ENCODE assay signal across 1 cellular context in genomic region chr14:89166650-89167049, GRCh38.
TF ChIP-seq lines count a peak whose summit lies in the region.

No MANE protein-coding gene starts in this region.

TF ChIP-seq in GM12878, 131 proteins besides CTCF, POLR2A, EP300 and RAD21 (continued from another document):
- TF ChIP-seq PBX3 (IDR thresholded peaks at IDR 0.05; ENCODE audit: insufficient replicate concordance, low read depth, low read length) (no peak), YBX1 (IDR thresholded peaks at IDR 0.05) (no peak), PAX8 (IDR thresholded peaks at IDR 0.05) (no peak), MXI1 (IDR thresholded peaks at IDR 0.05; ENCODE audit: low read depth, low read length) (no peak), ZZZ3 (IDR thresholded peaks at IDR 0.05; ENCODE audit: control insufficient read depth, insufficient read length, low read depth) (no peak), NFXL1 (IDR thresholded peaks at IDR 0.05; ENCODE audit: borderline replicate concordance) (no peak), MLLT1 (IDR thresholded peaks at IDR 0.05) (no peak), SPI1 (IDR thresholded peaks at IDR 0.05; ENCODE audit: borderline replicate concordance, insufficient read depth, low read depth, low read length) (no peak), FOXM1 (IDR thresholded peaks at IDR 0.05; ENCODE audit: low read depth, low read length) (no peak), SREBF2 (IDR thresholded peaks at IDR 0.05; ENCODE audit: low read length) (no peak), HDAC2 (IDR thresholded peaks at IDR 0.05) (no peak), WRNIP1 (IDR thresholded peaks at IDR 0.05; ENCODE audit: borderline replicate concordance, low read depth, low read length) (no peak), SUPT20H (IDR thresholded peaks at IDR 0.05; ENCODE audit: borderline replicate concordance, control insufficient read depth, low read depth, low read length) (no peak)
- TF ChIP-seq, protein P1, sequence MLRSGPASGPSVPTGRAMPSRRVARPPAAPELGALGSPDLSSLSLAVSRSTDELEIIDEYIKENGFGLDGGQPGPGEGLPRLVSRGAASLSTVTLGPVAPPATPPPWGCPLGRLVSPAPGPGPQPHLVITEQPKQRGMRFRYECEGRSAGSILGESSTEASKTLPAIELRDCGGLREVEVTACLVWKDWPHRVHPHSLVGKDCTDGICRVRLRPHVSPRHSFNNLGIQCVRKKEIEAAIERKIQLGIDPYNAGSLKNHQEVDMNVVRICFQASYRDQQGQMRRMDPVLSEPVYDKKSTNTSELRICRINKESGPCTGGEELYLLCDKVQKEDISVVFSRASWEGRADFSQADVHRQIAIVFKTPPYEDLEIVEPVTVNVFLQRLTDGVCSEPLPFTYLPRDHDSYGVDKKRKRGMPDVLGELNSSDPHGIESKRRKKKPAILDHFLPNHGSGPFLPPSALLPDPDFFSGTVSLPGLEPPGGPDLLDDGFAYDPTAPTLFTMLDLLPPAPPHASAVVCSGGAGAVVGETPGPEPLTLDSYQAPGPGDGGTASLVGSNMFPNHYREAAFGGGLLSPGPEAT (IDR thresholded peaks at IDR 0.05; ENCODE audit: low read depth), result no peak
- TF ChIP-seq, protein P2, sequence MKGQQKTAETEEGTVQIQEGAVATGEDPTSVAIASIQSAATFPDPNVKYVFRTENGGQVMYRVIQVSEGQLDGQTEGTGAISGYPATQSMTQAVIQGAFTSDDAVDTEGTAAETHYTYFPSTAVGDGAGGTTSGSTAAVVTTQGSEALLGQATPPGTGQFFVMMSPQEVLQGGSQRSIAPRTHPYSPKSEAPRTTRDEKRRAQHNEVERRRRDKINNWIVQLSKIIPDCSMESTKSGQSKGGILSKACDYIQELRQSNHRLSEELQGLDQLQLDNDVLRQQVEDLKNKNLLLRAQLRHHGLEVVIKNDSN (IDR thresholded peaks at IDR 0.05; ENCODE audit: borderline replicate concordance, extremely low read length, insufficient read depth, low read depth, low read length), result no peak
- TF ChIP-seq, protein P3, sequence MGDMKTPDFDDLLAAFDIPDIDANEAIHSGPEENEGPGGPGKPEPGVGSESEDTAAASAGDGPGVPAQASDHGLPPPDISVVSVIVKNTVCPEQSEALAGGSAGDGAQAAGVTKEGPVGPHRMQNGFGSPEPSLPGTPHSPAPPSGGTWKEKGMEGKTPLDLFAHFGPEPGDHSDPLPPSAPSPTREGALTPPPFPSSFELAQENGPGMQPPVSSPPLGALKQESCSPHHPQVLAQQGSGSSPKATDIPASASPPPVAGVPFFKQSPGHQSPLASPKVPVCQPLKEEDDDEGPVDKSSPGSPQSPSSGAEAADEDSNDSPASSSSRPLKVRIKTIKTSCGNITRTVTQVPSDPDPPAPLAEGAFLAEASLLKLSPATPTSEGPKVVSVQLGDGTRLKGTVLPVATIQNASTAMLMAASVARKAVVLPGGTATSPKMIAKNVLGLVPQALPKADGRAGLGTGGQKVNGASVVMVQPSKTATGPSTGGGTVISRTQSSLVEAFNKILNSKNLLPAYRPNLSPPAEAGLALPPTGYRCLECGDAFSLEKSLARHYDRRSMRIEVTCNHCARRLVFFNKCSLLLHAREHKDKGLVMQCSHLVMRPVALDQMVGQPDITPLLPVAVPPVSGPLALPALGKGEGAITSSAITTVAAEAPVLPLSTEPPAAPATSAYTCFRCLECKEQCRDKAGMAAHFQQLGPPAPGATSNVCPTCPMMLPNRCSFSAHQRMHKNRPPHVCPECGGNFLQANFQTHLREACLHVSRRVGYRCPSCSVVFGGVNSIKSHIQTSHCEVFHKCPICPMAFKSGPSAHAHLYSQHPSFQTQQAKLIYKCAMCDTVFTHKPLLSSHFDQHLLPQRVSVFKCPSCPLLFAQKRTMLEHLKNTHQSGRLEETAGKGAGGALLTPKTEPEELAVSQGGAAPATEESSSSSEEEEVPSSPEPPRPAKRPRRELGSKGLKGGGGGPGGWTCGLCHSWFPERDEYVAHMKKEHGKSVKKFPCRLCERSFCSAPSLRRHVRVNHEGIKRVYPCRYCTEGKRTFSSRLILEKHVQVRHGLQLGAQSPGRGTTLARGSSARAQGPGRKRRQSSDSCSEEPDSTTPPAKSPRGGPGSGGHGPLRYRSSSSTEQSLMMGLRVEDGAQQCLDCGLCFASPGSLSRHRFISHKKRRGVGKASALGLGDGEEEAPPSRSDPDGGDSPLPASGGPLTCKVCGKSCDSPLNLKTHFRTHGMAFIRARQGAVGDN (IDR thresholded peaks at IDR 0.05), result no peak
